ENCODE assay signal across 1 cellular context in the genomic region with DNA sequence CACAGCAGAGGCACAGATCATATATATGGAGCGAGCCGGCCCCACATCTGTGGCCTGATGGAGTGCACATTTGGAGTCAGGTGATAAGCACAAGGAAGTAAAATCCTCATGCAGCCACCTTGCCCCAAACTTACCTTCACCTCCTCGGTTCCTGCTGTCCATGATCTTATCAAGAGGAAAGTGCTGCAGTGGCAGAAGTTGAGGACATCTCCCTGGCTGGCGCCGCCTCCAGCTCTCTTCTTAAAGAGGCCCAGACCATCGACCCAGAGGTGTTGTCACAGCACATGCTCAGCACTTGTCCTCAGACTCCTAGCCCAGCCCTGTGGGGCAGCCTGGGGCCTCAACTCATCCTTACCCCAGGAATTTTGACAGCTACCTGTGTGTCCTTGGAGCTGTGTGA.
TF ChIP-seq lines count a peak whose summit lies in the region.

No MANE protein-coding gene starts in this region.

TF ChIP-seq in H1, 55 proteins besides CTCF, POLR2A, EP300 and RAD21:
- TF ChIP-seq KDM1A (IDR thresholded peaks at IDR 0.05; ENCODE audit: borderline replicate concordance, low read length): no peak
- TF ChIP-seq RXRA (IDR thresholded peaks at IDR 0.05; ENCODE audit: insufficient read depth, low read depth, low read length): no peak
- TF ChIP-seq POU5F1 (IDR thresholded peaks at IDR 0.05; ENCODE audit: low read depth, low read length): no peak
- TF ChIP-seq, protein P1, sequence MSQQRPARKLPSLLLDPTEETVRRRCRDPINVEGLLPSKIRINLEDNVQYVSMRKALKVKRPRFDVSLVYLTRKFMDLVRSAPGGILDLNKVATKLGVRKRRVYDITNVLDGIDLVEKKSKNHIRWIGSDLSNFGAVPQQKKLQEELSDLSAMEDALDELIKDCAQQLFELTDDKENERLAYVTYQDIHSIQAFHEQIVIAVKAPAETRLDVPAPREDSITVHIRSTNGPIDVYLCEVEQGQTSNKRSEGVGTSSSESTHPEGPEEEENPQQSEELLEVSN (IDR thresholded peaks at IDR 0.05): no peak
- no peak for TF ChIP-seq CBX8 (IDR thresholded peaks at IDR 0.05; ENCODE audit: borderline replicate concordance, low read depth, low read length)
- no peak for TF ChIP-seq CTBP2 (IDR thresholded peaks at IDR 0.05; ENCODE audit: borderline replicate concordance, insufficient read depth, insufficient read length, low read length)
- TF ChIP-seq KDM4A (IDR thresholded peaks at IDR 0.05; ENCODE audit: low read depth, low read length, severe bottlenecking): no peak
- TF ChIP-seq RBBP5 (IDR thresholded peaks at IDR 0.05; ENCODE audit: borderline replicate concordance, low read depth, low read length): no peak
- TF ChIP-seq FOSL1 (IDR thresholded peaks at IDR 0.05; ENCODE audit: insufficient read depth, low read depth, low read length): no peak
- TF ChIP-seq ZNF274 (IDR thresholded peaks at IDR 0.05; ENCODE audit: borderline replicate concordance, extremely low read depth, low read length): no peak
- TF ChIP-seq TAF1 (IDR thresholded peaks at IDR 0.05; ENCODE audit: low read depth, low read length): no peak
- TF ChIP-seq HDAC2 (IDR thresholded peaks at IDR 0.05; ENCODE audit: borderline replicate concordance in 1 of 2, low read depth in 2 of 2, low read length in 2 of 2): no peak
- no peak for TF ChIP-seq CEBPB (IDR thresholded peaks at IDR 0.05; ENCODE audit: low read depth, low read length)
- TF ChIP-seq BRCA1 (IDR thresholded peaks at IDR 0.05; ENCODE audit: low read depth, low read length): no peak
- no peak for TF ChIP-seq TEAD4 (IDR thresholded peaks at IDR 0.05; ENCODE audit: low read depth, low read length)
- no peak for TF ChIP-seq GABPA (IDR thresholded peaks at IDR 0.05; ENCODE audit: borderline replicate concordance, insufficient read depth, low read length)
